23 cellular contexts compared by ENCODE assay signal in genomic region chr13:24610956-24611355, GRCh38.
DNase-seq lines count a peak whose midpoint lies in the region; ATAC-seq, FAIRE-seq and TF ChIP-seq lines count a peak whose summit lies in the region.
"Had no signal": no experiment of that assay in that cellular context is flagged by ENCODE, and none has a peak within 500 bp of the region (broad histone marks: within the 10 kb centered on the region; RNA-seq: fewer than 3 reads in every experiment).

No MANE protein-coding gene starts in this region.

- POLR2A ChIA-PET in GM12878 (lab: Charles Lee) = no interaction called here

- 36% methylated on average over 3 of the region's 3 CpGs for WGBS in GM12878 (ENCODE audit: insufficient coverage, insufficient replicate concordance, low lambda C conversion rate, missing lambda C conversion rate)

- H3K4me3 Mint-ChIP-seq in activated T-cell treated with anti-CD3 and anti-CD28 coated beads, Interleukin-2, amount 50 U/mL, for 72 hours = peak overlapping the region in 1 of 2 donors; percentile 15
- H3K4me3 Mint-ChIP-seq in activated T-cell treated with anti-CD3 and anti-CD28 coated beads, Interleukin-2, amount 50 U/mL, for 24 hours = no peak overlapping the region
- H3K4me3 Mint-ChIP-seq: CD4-positive, alpha-beta T cell; HFFc6 had no signal

- no peak overlapping the region for H3K9ac ChIP-seq in GM12878 (ENCODE audit: control insufficient read depth, insufficient read depth, low read length)

- H3K4me3 ChIP-seq in GM12878 = no peak overlapping the region
- H3K4me3 ChIP-seq: A549, Peyer's patch, SJCRH30 had no signal

- no TSS peak for BruUV-seq in GM12878 (replicated peaks; lab: Mats Ljungman, UMichigan)

- no peak overlapping the region for H3K27ac ChIP-seq in GM12878 (ENCODE audit: control insufficient read depth, insufficient read depth)
- H3K27ac ChIP-seq: A549, Peyer's patch, SJCRH30 had no signal

- peaks cover 27% of the 10 kb centered on the region for H3K4me1 Mint-ChIP-seq in activated T-cell treated with anti-CD3 and anti-CD28 coated beads, Interleukin-2, amount 50 U/mL, for 72 hours (ENCODE audit: low read depth)
- peaks cover 32% of the 10 kb centered on the region for H3K4me1 Mint-ChIP-seq in activated T-cell treated with anti-CD3 and anti-CD28 coated beads, Interleukin-2, amount 50 U/mL, for 24 hours (ENCODE audit: low read depth)

- H4K20me1 ChIP-seq in GM12878 (ENCODE audit: control insufficient read depth, insufficient read depth) = no peaks in the 10 kb centered on the region

- SMC1A ChIA-PET in GM12878 (lab: Charles Lee; ENCODE audit: uncharacterized antibody, unreplicated experiment) = no interaction called here

- no peaks in the 10 kb centered on the region for H3K9me3 Mint-ChIP-seq in activated T-cell treated with anti-CD3 and anti-CD28 coated beads, Interleukin-2, amount 50 U/mL, for 72 hours
- no peaks in the 10 kb centered on the region for H3K9me3 Mint-ChIP-seq in activated T-cell treated with anti-CD3 and anti-CD28 coated beads, Interleukin-2, amount 50 U/mL, for 24 hours
- H3K9me3 Mint-ChIP-seq: CD4-positive, alpha-beta T cell; HFFc6; IgD-negative memory B cell had no signal

- no peaks in the 10 kb centered on the region for H3K27me3 ChIP-seq in GM12878 (replicated peaks in 1 of 2; ENCODE audit: control insufficient read depth in 2 of 2, insufficient read depth in 2 of 2, low read length in 1 of 2)
- H3K27me3 ChIP-seq: Peyer's patch, SJCRH30 had no signal

- ATAC-seq in activated T-cell treated with anti-CD3 and anti-CD28 coated beads, Interleukin-2, amount 50 U/mL, for 72 hours (replicated peaks in 1 of 2) = no peak
- ATAC-seq in GM19463 (IDR thresholded peaks at IDR 0.05; ENCODE audit: unreplicated experiment) (peak; percentile 64), GM12878 (peak; percentile 31; the same call in 1 of the 3 replicates), HG02798 (IDR thresholded peaks at IDR 0.05; ENCODE audit: poor library complexity, unreplicated experiment) (no peak), HG02623 (IDR thresholded peaks at IDR 0.05; ENCODE audit: unreplicated experiment) (no peak)
- ATAC-seq: A549 had no signal

- no peaks in the 10 kb centered on the region for H3K27me3 Mint-ChIP-seq in activated T-cell treated with anti-CD3 and anti-CD28 coated beads, Interleukin-2, amount 50 U/mL, for 72 hours (ENCODE audit: low read depth)
- no peaks in the 10 kb centered on the region for H3K27me3 Mint-ChIP-seq in activated T-cell treated with anti-CD3 and anti-CD28 coated beads, Interleukin-2, amount 50 U/mL, for 24 hours
- H3K27me3 Mint-ChIP-seq: CD4-positive, alpha-beta T cell; IgD-negative memory B cell had no signal

- H3K9me3 ChIP-seq in GM12878 (replicated peaks; ENCODE audit: control insufficient read depth, insufficient read depth, low read length) = no peaks in the 10 kb centered on the region
- H3K9me3 ChIP-seq: A549, BE2C, Peyer's patch, SJCRH30 had no signal

- no peaks in the 10 kb centered on the region for H3K79me2 ChIP-seq in GM12878 (ENCODE audit: control insufficient read depth, insufficient read depth, low read length)

- RAD21 ChIA-PET in GM12878 (lab: Charles Lee; ENCODE audit: unreplicated experiment) = no interaction called here

- H3K4me1 ChIP-seq in GM12878 (ENCODE audit: control insufficient read depth, insufficient read depth, low read length) = peaks cover 8% of the 10 kb centered on the region
- H3K4me1 ChIP-seq: A549, BE2C, Peyer's patch, SJCRH30 had no signal

- CTCF ChIA-PET in GM12878 (lab: Yijun Ruan, JAX) = interaction anchor here (0.8 kb wide), 1 partner anchor 61 kb away, joined by 3 read pairs; no protein-coding TSS in a partner anchor

- no peak for FAIRE-seq in GM12878 (lab: Jason Lieb, UNC)
- FAIRE-seq: A549, GM12891 had no signal

- no peak for TF ChIP-seq POLR2A in GM12878 (IDR thresholded peaks at IDR 0.05; ENCODE audit: low read depth, low read length)

- TF ChIP-seq RAD21 in GM12878 (IDR thresholded peaks at IDR 0.05; ENCODE audit: insufficient read depth, low read depth, low read length) = no peak

- no peaks in the 10 kb centered on the region for H3K36me3 Mint-ChIP-seq in activated T-cell treated with anti-CD3 and anti-CD28 coated beads, Interleukin-2, amount 50 U/mL, for 72 hours (ENCODE audit: insufficient read depth in 2 of 2)
- H3K36me3 Mint-ChIP-seq in activated T-cell treated with anti-CD3 and anti-CD28 coated beads, Interleukin-2, amount 50 U/mL, for 24 hours (ENCODE audit: low read depth) = no peaks in the 10 kb centered on the region
- H3K36me3 Mint-ChIP-seq: IgD-negative memory B cell had no signal

- no peak overlapping the region for H3K4me2 ChIP-seq in GM12878 (ENCODE audit: control insufficient read depth, insufficient read depth)
- H3K4me2 ChIP-seq: A549 had no signal

- in situ Hi-C loops in GM12878 (cut with MboI) = no loop called here

- DNase-seq in activated T-cell treated with anti-CD3 and anti-CD28 coated beads, Interleukin-2, amount 50 U/mL, for 72 hours = no peak
- no peak for DNase-seq in activated T-cell treated with anti-CD3 and anti-CD28 coated beads, Interleukin-2, amount 50 U/mL, for 24 hours
- DNase-seq in GM12878 (ENCODE audit: low read depth, low spot score) = no peak
- no peak for DNase-seq in SHP77 treated with DMSO at 0.1 percent for 48 hours (lab: John Stamatoyannopoulos, UW)
- DNase-seq: BE2C; CD4-positive, alpha-beta T cell; COR-L47; DMS79 treated with DMSO at 0.1 percent for 48 hours; H7; HFFc6; NCI-H1105; NCI-H2029 treated with DMSO at 0.1 percent for 48 hours; NCI-H345; NCI-H524; NCI-H774; Peyer's patch; SJCRH30 had no signal

- H3K27ac Mint-ChIP-seq in activated T-cell treated with anti-CD3 and anti-CD28 coated beads, Interleukin-2, amount 50 U/mL, for 72 hours = peak overlapping the region; percentile 36
- no peak overlapping the region for H3K27ac Mint-ChIP-seq in activated T-cell treated with anti-CD3 and anti-CD28 coated beads, Interleukin-2, amount 50 U/mL, for 24 hours
- H3K27ac Mint-ChIP-seq: CD4-positive, alpha-beta T cell; HFFc6; IgD-negative memory B cell had no signal

- H3K36me3 ChIP-seq in GM12878 (ENCODE audit: control insufficient read depth in 2 of 2, insufficient read depth in 2 of 2, low read length in 1 of 2) = no peaks in the 10 kb centered on the region
- H3K36me3 ChIP-seq: BE2C, Peyer's patch, SJCRH30 had no signal

- intact Hi-C loops in GM12878 (cut with micrococcal nuclease; ENCODE audit: unreplicated experiment) = no loop called here

- TF ChIP-seq EP300 in GM12878 (IDR thresholded peaks at IDR 0.05; ENCODE audit: borderline replicate concordance in 1 of 2, control insufficient read depth in 1 of 2, low read depth in 2 of 2, low read length in 2 of 2) = no peak

- no peak for TF ChIP-seq CTCF in GM12878 (IDR thresholded peaks at IDR 0.05 in 2 of 3, conservative IDR thresholded peaks at IDR 0.05 in 1 of 3; ENCODE audit: control insufficient read depth in 2 of 3, extremely low read depth in 1 of 3, insufficient read depth in 1 of 3, low read depth in 3 of 3, low read length in 3 of 3)

- H2AFZ ChIP-seq in GM12878 (ENCODE audit: control insufficient read depth, low read depth, low read length) = peak overlapping the region; percentile 37

TF ChIP-seq in GM12878, 131 proteins besides CTCF, POLR2A, EP300 and RAD21:
- TF ChIP-seq NFYA (IDR thresholded peaks at IDR 0.05; ENCODE audit: borderline replicate concordance, low read depth, low read length) (no peak), IRF4 (IDR thresholded peaks at IDR 0.05; ENCODE audit: low read depth, low read length) (no peak), HCFC1 (IDR thresholded peaks at IDR 0.05; ENCODE audit: low read length) (no peak), PAX8 (IDR thresholded peaks at IDR 0.05) (no peak), USF1 (IDR thresholded peaks at IDR 0.05; ENCODE audit: borderline replicate concordance, extremely low read length, insufficient read depth, low read depth, low read length) (no peak), BHLHE40 (IDR thresholded peaks at IDR 0.05; ENCODE audit: borderline replicate concordance in 1 of 2, low read depth in 2 of 2, low read length in 1 of 2) (no peak), RFX5 (IDR thresholded peaks at IDR 0.05; ENCODE audit: low read depth, low read length) (no peak), YY1 (IDR thresholded peaks at IDR 0.05; ENCODE audit: low read depth, low read length) (no peak), ASH2L (IDR thresholded peaks at IDR 0.05; ENCODE audit: borderline replicate concordance, low read depth) (no peak), ZNF274 (IDR thresholded peaks at IDR 0.05; ENCODE audit: insufficient read depth, insufficient read length) (no peak), TBL1XR1 (IDR thresholded peaks at IDR 0.05; ENCODE audit: low read depth, low read length) (no peak), SKIL (IDR thresholded peaks at IDR 0.05; ENCODE audit: low read depth, poor library complexity, severe bottlenecking) (no peak)

Comparison
In these comparisons a context has a peak if more than half of its experiments do, and no peak if none do; other contexts are left out.
1. ATAC-seq: peak in GM19463 (single experiment) and GM12878 (single experiment); none in activated T-cell treated with anti-CD3 and anti-CD28 coated beads, Interleukin-2, amount 50 U/mL, for 72 hours (0 of 2), HG02798 (single experiment) and HG02623 (single experiment).